ENCODE assay signal across 11 cellular contexts in the genomic region with DNA sequence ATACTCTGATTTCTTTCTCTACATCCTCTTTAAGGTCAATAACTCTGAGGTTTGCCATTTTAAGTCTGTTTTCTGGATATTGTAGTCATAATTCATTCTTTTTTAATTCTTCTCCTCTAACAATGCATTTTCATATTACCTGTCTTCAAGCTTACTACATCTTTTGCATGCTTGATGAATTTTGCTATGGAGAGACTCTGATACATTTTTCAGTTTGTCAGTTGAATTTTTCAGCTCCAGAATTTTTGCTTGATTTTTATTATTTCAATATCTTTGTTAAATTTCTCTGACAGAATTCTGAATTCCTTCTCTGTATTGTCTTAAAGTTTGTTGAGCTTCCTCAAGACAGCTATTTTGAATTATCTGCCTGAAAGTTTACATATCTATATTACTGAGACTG.
"Had no signal": no experiment of that assay in that cellular context is flagged by ENCODE, and none has a peak within 500 bp of the region (broad histone marks: within the 10 kb centered on the region; RNA-seq: fewer than 3 reads in every experiment).

No MANE protein-coding gene starts in this region.

- H3K4me1 ChIP-seq: HAP-1 had no signal

- H3K9me3 ChIP-seq: HAP-1 had no signal

- H3K9ac ChIP-seq: GM23248 had no signal

- H3K36me3 ChIP-seq: HAP-1 had no signal

- ATAC-seq: GM23338, HCT116 had no signal

- FAIRE-seq: H1, H54 had no signal

- H3K4me2 ChIP-seq: GM23338 had no signal

- H3K4me3 ChIP-seq: GM23248, GM23338, HAP-1 had no signal

- DNase-seq: GM23248, GOT3, H7, H9, HCEC 1CT, HFFc6 had no signal

- H2AFZ ChIP-seq: GM23248, GM23338 had no signal

- H3K27ac ChIP-seq: GM23248 had no signal
